ENCODE assay signal across 26 cellular contexts in the genomic region with DNA sequence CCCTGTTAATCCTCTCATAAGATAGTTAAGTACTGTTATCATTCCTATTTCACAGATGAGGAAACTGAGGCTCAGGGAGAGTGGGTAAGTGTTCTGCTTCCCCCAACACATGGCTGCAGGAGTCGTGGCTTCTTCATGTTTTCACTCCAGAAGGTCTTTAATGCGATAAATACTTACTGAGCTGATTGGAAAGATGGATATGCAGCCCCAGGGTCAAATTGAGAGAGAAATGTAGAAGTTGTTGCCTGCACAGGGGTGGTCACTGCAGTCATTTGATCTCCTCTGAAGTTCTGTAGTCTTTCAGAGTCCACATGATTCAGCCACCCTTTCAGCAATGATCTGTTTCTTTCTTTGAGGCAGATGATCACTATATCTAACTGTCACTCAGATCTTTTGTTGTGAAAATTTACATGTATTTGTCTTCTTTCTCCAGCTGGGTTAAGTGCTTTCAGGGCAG. TPM values are rescaled to one million over a fixed set of nuclear protein-coding genes. Genes with fewer than 3 reads are reported as not detected.
A peak's percentile ranks its signal among the peaks of the same experiment; 100 is the strongest.
DNase-seq lines count a peak whose midpoint lies in the region; TF ChIP-seq lines count a peak whose summit lies in the region.
"Had no signal": no experiment of that assay in that cellular context is flagged by ENCODE, and none has a peak within 500 bp of the region (broad histone marks: within the 10 kb centered on the region; RNA-seq: fewer than 3 reads in every experiment).

No MANE protein-coding gene starts in this region.

- no peaks in the 10 kb centered on the region for H3K9me3 ChIP-seq in mesenchymal stem cell (ENCODE audit: control insufficient read depth, low read length)
- H3K9me3 ChIP-seq in vagina, result no peaks in the 10 kb centered on the region
- H3K9me3 ChIP-seq: ascending aorta, mucosa of descending colon, ovary, SJSA1 had no signal

- H2BK5ac ChIP-seq in mesenchymal stem cell (ENCODE audit: low read depth, low read length, poor library complexity, severe bottlenecking), result no peak overlapping the region

- H3K36me3 ChIP-seq in mesenchymal stem cell (ENCODE audit: control insufficient read depth in 1 of 2, insufficient read depth in 2 of 2, low read depth in 1 of 2, low read length in 2 of 2) (peaks cover 42 to 45% of the 10 kb centered on the region in 2 experiments), vagina (peaks cover 0 to 16% of the 10 kb centered on the region in 2 donors)
- H3K36me3 ChIP-seq: ovary had no signal

- H3K27me3 ChIP-seq in mesenchymal stem cell (ENCODE audit: control insufficient read depth in 1 of 2, insufficient read depth in 1 of 2, low read length in 2 of 2), result no peaks in the 10 kb centered on the region
- H3K27me3 ChIP-seq in vagina, result no peaks in the 10 kb centered on the region
- H3K27me3 ChIP-seq: ascending aorta, ovary, SJSA1 had no signal

- H2AK5ac ChIP-seq in mesenchymal stem cell (ENCODE audit: low read length, severe bottlenecking), result no peak overlapping the region

- no peak overlapping the region for H3K14ac ChIP-seq in mesenchymal stem cell (ENCODE audit: low read length in 2 of 2)

- BruUV-seq in Calu3 (replicated peaks; lab: Mats Ljungman, UMichigan), result no TSS peak

- H3K4me1 ChIP-seq in mesenchymal stem cell (ENCODE audit: control insufficient read depth, insufficient read depth, low read depth, low read length), result peaks cover 10% of the 10 kb centered on the region
- peaks cover 81% of the 10 kb centered on the region for H3K4me1 ChIP-seq in vagina
- H3K4me1 ChIP-seq: ascending aorta had no signal

- peak overlapping the region; percentile 25 for H3K27ac Mint-ChIP-seq in activated naive CD4-positive, alpha-beta T cell treated with anti-CD3 and anti-CD28 coated beads, Interleukin-2, amount 10 ng/mL, durations not matched to agents 7 days and 5 days
- no peak overlapping the region for H3K27ac Mint-ChIP-seq in activated CD4-positive, alpha-beta T cell treated with anti-CD3 and anti-CD28 coated beads, Interleukin-2, amount 10 ng/mL, durations not matched to agents 24 days and 14 days
- no peak overlapping the region for H3K27ac Mint-ChIP-seq in Calu3 (ENCODE audit: unreplicated experiment)
- H3K27ac Mint-ChIP-seq: activated CD4-positive, alpha-beta T cell treated with anti-CD3 and anti-CD28 coated beads, Interleukin-2, amount 10 ng/mL, durations not matched to agents 7 days and 5 days had no signal

- H3K4ac ChIP-seq in mesenchymal stem cell (ENCODE audit: low read depth in 1 of 2, low read length in 2 of 2), result no peak overlapping the region

- no peak for TF ChIP-seq CTCF in choroid plexus epithelial cell (conservative IDR thresholded peaks at IDR 0.05; ENCODE audit: low read depth, low read length)
- TF ChIP-seq CTCF in vagina (IDR thresholded peaks at IDR 0.05), result no peak
- TF ChIP-seq CTCF in Calu3 (IDR thresholded peaks at IDR 0.05; ENCODE audit: unreplicated experiment), result no peak

- H2BK12ac ChIP-seq in mesenchymal stem cell (ENCODE audit: low read length in 2 of 2), result no peak overlapping the region

- no peak for TF ChIP-seq POLR2A in vagina (IDR thresholded peaks at IDR 0.05)

- H3K4me2 ChIP-seq in mesenchymal stem cell (ENCODE audit: low read length, poor library complexity, severe bottlenecking), result no peak overlapping the region

- intact Hi-C loops in vagina (cut with DNase I) (no loop called here), Calu3 (cut with micrococcal nuclease; ENCODE audit: unreplicated experiment) (no loop called here), head of caudate nucleus (cut with DNase I) (no loop called here)
- intact Hi-C loops in activated CD4-positive, alpha-beta T cell treated with anti-CD3 and anti-CD28 coated beads, Interleukin-2, amount 10 ng/mL, durations not matched to agents 24 days and 14 days (cut with micrococcal nuclease), result no loop called here

- no peaks in the 10 kb centered on the region for H3K9me3 Mint-ChIP-seq in activated naive CD4-positive, alpha-beta T cell treated with anti-CD3 and anti-CD28 coated beads, Interleukin-2, amount 10 ng/mL, durations not matched to agents 7 days and 5 days
- H3K9me3 Mint-ChIP-seq in activated CD4-positive, alpha-beta T cell treated with anti-CD3 and anti-CD28 coated beads, Interleukin-2, amount 10 ng/mL, durations not matched to agents 24 days and 14 days, result no peaks in the 10 kb centered on the region
- no peaks in the 10 kb centered on the region for H3K9me3 Mint-ChIP-seq in Calu3 (ENCODE audit: low read depth, unreplicated experiment)
- H3K9me3 Mint-ChIP-seq: activated CD4-positive, alpha-beta T cell treated with anti-CD3 and anti-CD28 coated beads, Interleukin-2, amount 10 ng/mL, durations not matched to agents 7 days and 5 days; activated naive CD8-positive, alpha-beta T cell treated with anti-CD3 and anti-CD28 coated beads, Interleukin-2, amount 10 ng/mL, durations not matched to agents 7 days and 5 days; IgD-negative memory B cell; WTC11 had no signal

- peaks cover 55% of the 10 kb centered on the region for H3K36me3 Mint-ChIP-seq in activated naive CD4-positive, alpha-beta T cell treated with anti-CD3 and anti-CD28 coated beads, Interleukin-2, amount 10 ng/mL, durations not matched to agents 7 days and 5 days
- H3K36me3 Mint-ChIP-seq in activated CD4-positive, alpha-beta T cell treated with anti-CD3 and anti-CD28 coated beads, Interleukin-2, amount 10 ng/mL, durations not matched to agents 24 days and 14 days (ENCODE audit: low read depth), result peaks cover 62% of the 10 kb centered on the region
- peaks cover 13% of the 10 kb centered on the region for H3K36me3 Mint-ChIP-seq in Calu3 (ENCODE audit: insufficient read depth, unreplicated experiment)

- no peak overlapping the region for H2BK120ac ChIP-seq in mesenchymal stem cell (ENCODE audit: low read depth, low read length)

- H3K4me3 ChIP-seq in choroid plexus epithelial cell (ENCODE audit: low read depth, low read length), result no peak overlapping the region
- H3K4me3 ChIP-seq in mesenchymal stem cell (ENCODE audit: insufficient read depth in 1 of 2, low read depth in 1 of 2, low read length in 2 of 2), result no peak overlapping the region
- no peak overlapping the region for H3K4me3 ChIP-seq in vagina
- H3K4me3 ChIP-seq: ascending aorta, mucosa of descending colon, ovary, SJSA1 had no signal

- H3K27ac ChIP-seq in mesenchymal stem cell (ENCODE audit: low read length, poor library complexity, severe bottlenecking) (no peak overlapping the region), vagina (peak overlapping the region; percentile 87)
- H3K27ac ChIP-seq: SJSA1 had no signal

- no peak overlapping the region for H2BK15ac ChIP-seq in mesenchymal stem cell (ENCODE audit: low read depth, poor library complexity, severe bottlenecking)

- peak overlapping the region; percentile 29 for H3K9ac ChIP-seq in mesenchymal stem cell (ENCODE audit: low read length)

- peaks cover 31% of the 10 kb centered on the region for H3K79me1 ChIP-seq in mesenchymal stem cell (replicated peaks; ENCODE audit: low read length, poor library complexity, severe bottlenecking)

- WGBS in mesenchymal stem cell, result 93% methylated on average over 2 of the region's 2 CpGs

- no peak overlapping the region for H3K4me3 Mint-ChIP-seq in activated naive CD4-positive, alpha-beta T cell treated with anti-CD3 and anti-CD28 coated beads, Interleukin-2, amount 10 ng/mL, durations not matched to agents 7 days and 5 days
- no peak overlapping the region for H3K4me3 Mint-ChIP-seq in activated CD4-positive, alpha-beta T cell treated with anti-CD3 and anti-CD28 coated beads, Interleukin-2, amount 10 ng/mL, durations not matched to agents 24 days and 14 days
- H3K4me3 Mint-ChIP-seq in Calu3 (ENCODE audit: low read depth, unreplicated experiment), result no peak overlapping the region
- H3K4me3 Mint-ChIP-seq: activated CD4-positive, alpha-beta T cell treated with anti-CD3 and anti-CD28 coated beads, Interleukin-2, amount 10 ng/mL, durations not matched to agents 7 days and 5 days; activated naive CD8-positive, alpha-beta T cell treated with anti-CD3 and anti-CD28 coated beads, Interleukin-2, amount 10 ng/mL, durations not matched to agents 7 days and 5 days; IgD-negative memory B cell; WTC11 had no signal

- H4K8ac ChIP-seq in mesenchymal stem cell (ENCODE audit: low read length), result no peak overlapping the region

- no peak overlapping the region for H3K23ac ChIP-seq in mesenchymal stem cell (ENCODE audit: low read length in 2 of 2)

- CTCF ChIA-PET in activated naive CD4-positive, alpha-beta T cell treated with anti-CD3 and anti-CD28 coated beads, Interleukin-2, amount 10 ng/mL, durations not matched to agents 7 days and 5 days (lab: Charles Lee), result no interaction called here
- CTCF ChIA-PET in Calu3 (lab: Charles Lee), result no interaction called here

- no peaks in the 10 kb centered on the region for H3K27me3 Mint-ChIP-seq in activated naive CD4-positive, alpha-beta T cell treated with anti-CD3 and anti-CD28 coated beads, Interleukin-2, amount 10 ng/mL, durations not matched to agents 7 days and 5 days
- H3K27me3 Mint-ChIP-seq in activated CD4-positive, alpha-beta T cell treated with anti-CD3 and anti-CD28 coated beads, Interleukin-2, amount 10 ng/mL, durations not matched to agents 24 days and 14 days, result no peaks in the 10 kb centered on the region
- no peaks in the 10 kb centered on the region for H3K27me3 Mint-ChIP-seq in Calu3 (ENCODE audit: unreplicated experiment)
- H3K27me3 Mint-ChIP-seq: activated CD4-positive, alpha-beta T cell treated with anti-CD3 and anti-CD28 coated beads, Interleukin-2, amount 10 ng/mL, durations not matched to agents 7 days and 5 days; activated naive CD8-positive, alpha-beta T cell treated with anti-CD3 and anti-CD28 coated beads, Interleukin-2, amount 10 ng/mL, durations not matched to agents 7 days and 5 days; IgD-negative memory B cell had no signal

- no peak overlapping the region for H2AFZ ChIP-seq in mesenchymal stem cell (ENCODE audit: low read depth, low read length)

- peaks cover 8% of the 10 kb centered on the region for H3K4me1 Mint-ChIP-seq in activated naive CD4-positive, alpha-beta T cell treated with anti-CD3 and anti-CD28 coated beads, Interleukin-2, amount 10 ng/mL, durations not matched to agents 7 days and 5 days
- peaks cover 9% of the 10 kb centered on the region for H3K4me1 Mint-ChIP-seq in activated CD4-positive, alpha-beta T cell treated with anti-CD3 and anti-CD28 coated beads, Interleukin-2, amount 10 ng/mL, durations not matched to agents 24 days and 14 days
- H3K4me1 Mint-ChIP-seq in Calu3 (ENCODE audit: low read depth, unreplicated experiment), result no peaks in the 10 kb centered on the region
- H3K4me1 Mint-ChIP-seq: WTC11 had no signal

- no peak for DNase-seq in activated naive CD4-positive, alpha-beta T cell treated with anti-CD3 and anti-CD28 coated beads, Interleukin-2, amount 10 ng/mL, durations not matched to agents 7 days and 5 days
- DNase-seq in activated naive CD4-positive, alpha-beta T cell treated with anti-CD3 and anti-CD28 coated beads, Interleukin-2, amount 50 U/mL, for 16 hours, result no peak
- DNase-seq in choroid plexus epithelial cell (ENCODE audit: low read depth) (peak; percentile 13), mesenchymal stem cell (no peak), vagina (ENCODE audit: extremely low spot score in 2 of 2) (no peak), Calu3 (no peak), head of caudate nucleus (no peak)
- no peak for DNase-seq in activated CD4-positive, alpha-beta T cell treated with anti-CD3 and anti-CD28 coated beads, Interleukin-2, amount 10 ng/mL, durations not matched to agents 24 days and 14 days
- DNase-seq: activated CD4-positive, alpha-beta T cell treated with anti-CD3 and anti-CD28 coated beads, Interleukin-2, amount 10 ng/mL, durations not matched to agents 7 days and 5 days; activated effector memory CD4-positive, alpha-beta T cell treated with anti-CD3 and anti-CD28 coated beads, Interleukin-2, amount 50 U/mL, for 16 hours; activated naive CD8-positive, alpha-beta T cell treated with anti-CD3 and anti-CD28 coated beads, Interleukin-2, amount 10 ng/mL, durations not matched to agents 7 days and 5 days; cortex of kidney; erythroblast; foreskin fibroblast; mucosa of descending colon; NCI-H1048; NCI-H187 treated with DMSO at 0.1 percent for 48 hours; OCI-M1; ovary; stimulated activated CD4-positive, alpha-beta T cell treated with anti-CD3 and anti-CD28 coated beads, Interleukin-2, amount 100 ng/mL, for 24 hours; T-helper 1 cell; trophoblast cell had no signal

- H3K18ac ChIP-seq in mesenchymal stem cell (ENCODE audit: low read depth in 1 of 2, low read length in 2 of 2), result no peak overlapping the region

- no peak overlapping the region for H4K91ac ChIP-seq in mesenchymal stem cell (ENCODE audit: low read length)

RNA-seq across cellular contexts. Expression of gene CRCP, which starts 29.3 kb away (rescaled TPM):
- polyA plus RNA-seq in mesenchymal stem cell (2013, experiment 1 of 2), result 17.4 TPM
- 17.1 TPM for polyA plus RNA-seq in mesenchymal stem cell (2013, experiment 2 of 2)
- total RNA-seq in vagina (56.5 TPM), Calu3 (2022) (30.1 and 30.2 TPM in 2 replicates)
- total RNA-seq in activated CD4-positive, alpha-beta T cell treated with anti-CD3 and anti-CD28 coated beads, Interleukin-2, amount 10 ng/mL, durations not matched to agents 24 days and 14 days, result 37.2 and 41.9 TPM in 2 replicates
